23 cellular contexts compared by ENCODE assay signal in the genomic region with DNA sequence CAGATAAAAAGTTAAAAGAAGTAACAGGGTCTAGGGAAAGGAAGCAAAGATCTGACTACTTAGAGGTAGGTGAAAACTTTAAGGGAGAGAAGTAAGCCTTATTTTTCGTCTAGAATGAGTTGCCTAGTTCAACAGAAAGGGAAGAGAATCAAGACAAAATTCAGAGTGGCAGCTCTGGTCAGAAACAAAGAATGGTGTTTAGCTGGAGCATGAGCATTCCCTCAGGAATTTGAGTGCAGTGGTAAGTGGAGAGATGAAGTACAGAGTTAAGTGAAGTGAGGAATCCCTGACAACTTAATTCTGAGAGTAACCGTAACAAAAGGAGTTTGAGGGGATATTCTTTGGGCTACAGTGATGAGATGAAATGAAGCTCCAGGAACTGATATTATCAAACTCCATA.
DNase-seq lines count a peak whose midpoint lies in the region; ATAC-seq, FAIRE-seq and TF ChIP-seq lines count a peak whose summit lies in the region.
"Had no signal": no experiment of that assay in that cellular context is flagged by ENCODE, and none has a peak within 500 bp of the region (broad histone marks: within the 10 kb centered on the region; RNA-seq: fewer than 3 reads in every experiment).

No MANE protein-coding gene starts in this region.

- DNase-seq in EL = peak; percentile 44
- DNase-seq in fibroblast of peridontal ligament (ENCODE audit: extremely low read depth) = peak; percentile 7
- DNase-seq in retina = peak; percentile 29
- no peak for DNase-seq in NCI-H510A (lab: John Stamatoyannopoulos, UW)
- DNase-seq in NCI-H82 (lab: John Stamatoyannopoulos, UW) = no peak
- no peak for DNase-seq in D721Med (ENCODE audit: insufficient read length, low spot score)
- DNase-seq: BE2C; COR-L47; cortex of kidney; DMS79 treated with DMSO at 0.1 percent for 48 hours; GOT3; head of caudate nucleus; left ventricle myocardium superior; NCI-H1105; NCI-H2029 treated with DMSO at 0.1 percent for 48 hours; PC-9; SIG-M5; stimulated activated CD4-positive, alpha-beta T cell treated with anti-CD3 and anti-CD28 coated beads, Interleukin-2, amount 100 ng/mL, for 24 hours; stimulated activated naive B cell treated with anti-CD40 and anti-IgM and Interleukin-4, amounts not matched to agents 10 μg/mL and 1 μg/mL and 100 μg/mL, for 72 hours; T-helper 1 cell had no signal

- peak; percentile 91 for ATAC-seq in SK-N-SH treated with all-trans-retinoic acid at 6 μM for 48 hours
- ATAC-seq: activated naive CD4-positive, alpha-beta T cell treated with anti-CD3 and anti-CD28 coated beads, Interleukin-2, amount 50 U/mL, for 72 hours; left ventricle myocardium superior; stimulated activated naive B cell treated with anti-CD40 and anti-IgM and Interleukin-4, amounts not matched to agents 10 μg/mL and 1 μg/mL and 100 μg/mL, for 72 hours had no signal

- no peak for FAIRE-seq in D721Med (lab: Jason Lieb, UNC)
- FAIRE-seq: endometrium had no signal

- TF ChIP-seq CTCF in D721Med (IDR thresholded peaks at IDR 0.05; ENCODE audit: insufficient read depth, missing control alignments) = no peak

TF ChIP-seq in SK-N-SH treated with all-trans-retinoic acid at 6 μM for 48 hours, 23 proteins besides CTCF, POLR2A, EP300 and RAD21:
- TF ChIP-seq ISL1 (CRISPR knock-in tag; IDR thresholded peaks at IDR 0.05) (no peak), ZFP30 (CRISPR knock-in tag; IDR thresholded peaks at IDR 0.05) (no peak)

Comparison
In these comparisons a context has a peak if more than half of its experiments do, and no peak if none do; other contexts are left out.
1. DNase-seq: peak in EL (single experiment), fibroblast of peridontal ligament (single experiment) and retina (single experiment); none in NCI-H510A (single experiment), NCI-H82 (single experiment) and D721Med (single experiment).